In the genomic region with DNA sequence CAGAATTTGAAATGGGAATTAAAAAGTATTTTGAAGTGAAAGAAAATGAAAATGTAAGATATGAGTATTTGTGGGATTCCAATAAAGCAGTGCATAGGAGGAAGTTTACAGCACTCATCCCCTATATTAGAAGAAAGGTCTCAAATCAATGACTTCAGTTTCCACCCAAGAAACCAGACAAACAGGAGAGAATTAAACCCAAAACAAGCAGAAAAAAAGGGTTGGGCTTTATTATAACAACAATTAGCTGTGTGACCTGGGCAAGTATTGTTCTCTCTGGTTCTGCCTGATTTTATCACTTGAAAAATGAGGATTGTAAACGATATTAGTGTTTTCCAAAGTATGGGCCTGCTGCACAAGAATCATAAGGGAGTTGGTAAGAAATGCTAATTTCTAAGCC, we compare ENCODE assay signal across 34 cellular contexts.
"Had no signal": no experiment of that assay in that cellular context is flagged by ENCODE, and none has a peak within 500 bp of the region (broad histone marks: within the 10 kb centered on the region; RNA-seq: fewer than 3 reads in every experiment).

No MANE protein-coding gene starts in this region.

- H3K4me3 ChIP-seq: MG63 had no signal

- H3K9me3 ChIP-seq: MG63 had no signal

- DNase-seq: Karpas-422, Kasumi-1, MG63, MM.1S, MV-4-11, NCI-H1048, NCI-H1092, NCI-H1092 treated with DMSO at 0.1 percent for 48 hours, NCI-H1105, NCI-H1105 treated with DMSO at 0.1 percent for 48 hours, NCI-H1417 treated with DMSO at 0.1 percent for 48 hours, NCI-H1436, NCI-H1436 treated with DMSO at 0.1 percent for 48 hours, NCI-H146, NCI-H1694, NCI-H1694 treated with DMSO at 0.1 percent for 48 hours, NCI-H187, NCI-H187 treated with DMSO at 0.1 percent for 48 hours, NCI-H1930, NCI-H2029, NCI-H2029 treated with DMSO at 0.1 percent for 48 hours, NCI-H2081, NCI-H2081 treated with DMSO at 0.1 percent for 48 hours, NCI-H2107, NCI-H2171, NCI-H2171 treated with DMSO at 0.1 percent for 48 hours, NCI-H2227 treated with DMSO at 0.1 percent for 48 hours, NCI-H226, NCI-H345, NCI-H446, NCI-H446 treated with DMSO at 0.1 percent for 48 hours, NCI-H510A, NCI-H510A treated with DMSO at 0.1 percent for 48 hours, NCI-H524 had no signal

- H3K36me3 ChIP-seq: MG63 had no signal

- H3K27me3 ChIP-seq: MG63 had no signal
